ENCODE assay signal across 22 cellular contexts in the genomic region with DNA sequence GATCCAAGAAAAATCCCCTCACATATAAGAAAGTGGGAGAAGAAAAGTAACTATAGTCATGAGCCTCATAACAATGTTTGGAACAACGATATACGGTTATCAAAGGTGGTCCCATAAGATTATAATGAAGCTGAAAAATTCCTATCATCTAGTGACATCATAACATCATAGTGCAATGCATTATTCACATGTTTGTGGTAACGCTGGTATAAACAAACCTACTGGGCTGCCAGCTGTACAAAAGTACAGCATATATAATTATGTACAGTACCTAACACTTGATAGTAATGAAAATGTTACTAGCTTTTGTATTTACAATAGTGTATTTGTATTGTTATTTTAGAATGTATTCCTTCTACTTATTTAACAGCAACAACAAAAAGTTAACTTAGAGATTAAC.
DNase-seq lines count a peak whose midpoint lies in the region; ATAC-seq and TF ChIP-seq lines count a peak whose summit lies in the region.
"Had no signal": no experiment of that assay in that cellular context is flagged by ENCODE, and none has a peak within 500 bp of the region (broad histone marks: within the 10 kb centered on the region; RNA-seq: fewer than 3 reads in every experiment).

No MANE protein-coding gene starts in this region.

- no peak overlapping the region for H3K4me3 Mint-ChIP-seq in activated CD4-positive, alpha-beta memory T cell treated with anti-CD3 and anti-CD28 coated beads for 36 hours
- H3K4me3 Mint-ChIP-seq: CD4-positive, alpha-beta T cell had no signal

- peaks cover 4% of the 10 kb centered on the region for H3K36me3 ChIP-seq in adipocyte (ENCODE audit: control insufficient read depth, insufficient read depth, low read length, severe bottlenecking)
- no peaks in the 10 kb centered on the region for H3K36me3 ChIP-seq in brain microvascular endothelial cell (replicated peaks)
- H3K36me3 ChIP-seq: HAP-1, MG63 had no signal

- H3K27me3 ChIP-seq in adipocyte (replicated peaks; ENCODE audit: control insufficient read depth, insufficient read depth, low read length) (no peaks in the 10 kb centered on the region), brain microvascular endothelial cell (replicated peaks) (no peaks in the 10 kb centered on the region)
- H3K27me3 ChIP-seq: BLaER1 treated with 17β-estradiol and CSF1 and Interleukin-3, amounts not matched to agents 10 nM and 100 nM; MG63 had no signal

- CTCF ChIA-PET in activated CD4-positive, alpha-beta memory T cell treated with anti-CD3 and anti-CD28 coated beads for 36 hours (lab: Charles Lee), result no interaction called here

- intact Hi-C loops in activated CD4-positive, alpha-beta memory T cell treated with anti-CD3 and anti-CD28 coated beads for 36 hours (cut with micrococcal nuclease), result no loop called here

- H3K4me3 ChIP-seq in adipocyte (ENCODE audit: low read length), result no peak overlapping the region
- H3K4me3 ChIP-seq in brain microvascular endothelial cell (ENCODE audit: low read depth, low read length), result no peak overlapping the region
- H3K4me3 ChIP-seq: BLaER1 treated with 17β-estradiol and CSF1 and Interleukin-3, amounts not matched to agents 10 nM and 100 nM; GM12878; HAP-1; MG63 had no signal

- H3K4me1 ChIP-seq in adipocyte (ENCODE audit: control insufficient read depth, insufficient read depth, low read length), result no peaks in the 10 kb centered on the region
- H3K4me1 ChIP-seq: BLaER1 treated with 17β-estradiol and CSF1 and Interleukin-3, amounts not matched to agents 10 nM and 100 nM had no signal

- TF ChIP-seq CTCF in brain microvascular endothelial cell (IDR thresholded peaks at IDR 0.05; ENCODE audit: low read depth, low read length, missing control alignments), result no peak

- no peak overlapping the region for H3K27ac Mint-ChIP-seq in activated CD4-positive, alpha-beta memory T cell treated with anti-CD3 and anti-CD28 coated beads for 36 hours
- H3K27ac Mint-ChIP-seq: CD4-positive, alpha-beta T cell had no signal

- H3K27ac ChIP-seq in brain microvascular endothelial cell, result no peak overlapping the region
- H3K27ac ChIP-seq: BLaER1 treated with 17β-estradiol and CSF1 and Interleukin-3, amounts not matched to agents 10 nM and 100 nM had no signal

- peaks cover 12% of the 10 kb centered on the region for H3K36me3 Mint-ChIP-seq in activated CD4-positive, alpha-beta memory T cell treated with anti-CD3 and anti-CD28 coated beads for 36 hours

- peaks cover 15% of the 10 kb centered on the region for H3K4me1 Mint-ChIP-seq in activated CD4-positive, alpha-beta memory T cell treated with anti-CD3 and anti-CD28 coated beads for 36 hours (ENCODE audit: low read depth)

- ATAC-seq in GM19395 (IDR thresholded peaks at IDR 0.05; ENCODE audit: unreplicated experiment) (no peak), GM19452 (IDR thresholded peaks at IDR 0.05; ENCODE audit: unreplicated experiment) (no peak)
- ATAC-seq: GM12878 had no signal

- no peaks in the 10 kb centered on the region for H3K27me3 Mint-ChIP-seq in activated CD4-positive, alpha-beta memory T cell treated with anti-CD3 and anti-CD28 coated beads for 36 hours
- H3K27me3 Mint-ChIP-seq: CD4-positive, alpha-beta T cell had no signal

- in situ Hi-C loops in brain microvascular endothelial cell (cut with HindIII; ENCODE audit: low pct_ligation_motif_present, low sequenced_read_pairs) (no loop called here), KBM-7 (cut with MboI; ENCODE audit: low pct_unique_long_range_greater_than_20kb, low sequenced_read_pairs) (no loop called here)

- no peaks in the 10 kb centered on the region for H3K9me3 ChIP-seq in adipocyte (ENCODE audit: control insufficient read depth, low read length)
- H3K9me3 ChIP-seq: HAP-1, MG63 had no signal

- H3K9me3 Mint-ChIP-seq in activated CD4-positive, alpha-beta memory T cell treated with anti-CD3 and anti-CD28 coated beads for 36 hours, result peaks cover 3% of the 10 kb centered on the region
- H3K9me3 Mint-ChIP-seq: CD4-positive, alpha-beta T cell had no signal

- DNase-seq in EL (peak; percentile 5), adipocyte (ENCODE audit: low read depth) (peak; percentile 9), brain microvascular endothelial cell (peak; percentile 18), iris pigment epithelial cell (ENCODE audit: low read depth) (peak; percentile 71), KBM-7 (no peak)
- no peak for DNase-seq in activated CD4-positive, alpha-beta memory T cell treated with anti-CD3 and anti-CD28 coated beads for 36 hours
- DNase-seq: AML-193; CD4-positive, alpha-beta T cell; GDM1; GOT3; KG1; MG63; NCI-H1105 treated with DMSO at 0.1 percent for 48 hours; NCI-H2029; NCI-H526 treated with DMSO at 0.1 percent for 48 hours; Right ventricle myocardium superior; RPMI8226 had no signal

- POLR2A ChIA-PET in activated CD4-positive, alpha-beta memory T cell treated with anti-CD3 and anti-CD28 coated beads for 36 hours (lab: Charles Lee), result no interaction called here

- H3K9ac ChIP-seq in adipocyte (ENCODE audit: low read length), result no peak overlapping the region
- H3K9ac ChIP-seq: BLaER1 treated with 17β-estradiol and CSF1 and Interleukin-3, amounts not matched to agents 10 nM and 100 nM had no signal

Comparison
In these comparisons a context has a peak if more than half of its experiments do, and no peak if none do; other contexts are left out.
1. DNase-seq: peak in EL (single experiment), adipocyte (single experiment), brain microvascular endothelial cell (single experiment) and iris pigment epithelial cell (single experiment); none in activated CD4-positive, alpha-beta memory T cell treated with anti-CD3 and anti-CD28 coated beads for 36 hours (single experiment) and KBM-7 (single experiment).